29 cellular contexts compared by ENCODE assay signal in genomic region chr2:25829377-25829704, GRCh38. TPM values are rescaled to one million over a fixed set of nuclear protein-coding genes. Genes with fewer than 3 reads are reported as not detected.
DNase-seq lines count a peak whose midpoint lies in the region; ATAC-seq, FAIRE-seq and TF ChIP-seq lines count a peak whose summit lies in the region.
"Had no signal": no experiment of that assay in that cellular context is flagged by ENCODE, and none has a peak within 500 bp of the region (broad histone marks: within the 10 kb centered on the region; RNA-seq: fewer than 3 reads in every experiment).

No MANE protein-coding gene starts in this region.

- H3K9me3 ChIP-seq in pancreas = no peaks in the 10 kb centered on the region
- no peaks in the 10 kb centered on the region for H3K9me3 ChIP-seq in osteoblast (ENCODE audit: low read depth, low read length)
- H3K9me3 ChIP-seq: adrenal gland had no signal

- H3K4me2 ChIP-seq in osteoblast (ENCODE audit: insufficient read depth, low read length) = no peak overlapping the region
- H3K4me2 ChIP-seq: hepatocyte had no signal

- ATAC-seq in activated T-helper 17 cell treated with anti-CD3 and anti-CD28 coated beads, Interleukin-2, amount 50 U/mL, for 72 hours (replicated peaks) = no peak
- ATAC-seq in pancreas (peak; percentile 53 to 58 (median 56)), HG03039 (IDR thresholded peaks at IDR 0.05; ENCODE audit: unreplicated experiment) (no peak)
- ATAC-seq: activated CD4-positive, CD25-positive, alpha-beta regulatory T cell treated with anti-CD3 and anti-CD28 coated beads, Interleukin-2, amount 50 U/mL, for 24 hours; foreskin keratinocyte; lower lobe of right lung; psoas muscle; stimulated activated naive B cell treated with anti-CD40 and anti-IgM and Interleukin-4, amounts not matched to agents 10 μg/mL and 1 μg/mL and 100 μg/mL, for 72 hours had no signal

- H3K36me3 ChIP-seq in pancreas (no peaks in the 10 kb centered on the region), osteoblast (ENCODE audit: insufficient read depth, low read length) (no peaks in the 10 kb centered on the region)
- H3K36me3 ChIP-seq: adrenal gland, breast epithelium, lower lobe of right lung had no signal

- no peak overlapping the region for H3K27ac ChIP-seq in pancreas
- H3K27ac ChIP-seq in osteoblast (ENCODE audit: low read depth, low read length) = no peak overlapping the region
- H3K27ac ChIP-seq: adrenal gland, foreskin keratinocyte, hepatocyte, lower lobe of right lung, psoas muscle, skin epidermis had no signal

- peaks cover 26% of the 10 kb centered on the region for H4K20me1 ChIP-seq in osteoblast (ENCODE audit: insufficient read depth, low read length)

- no peak for FAIRE-seq in pancreas (lab: Jason Lieb, UNC)
- FAIRE-seq: GM12891 had no signal

- intact Hi-C loops in pancreas (cut with DNase I) (no loop called here), posterior cingulate gyrus (cut with DNase I) (no loop called here)

- peaks cover 0 to 14% (median 7%) of the 10 kb centered on the region in 3 donors for H3K4me1 ChIP-seq in pancreas
- H3K4me1 ChIP-seq in osteoblast (ENCODE audit: insufficient read depth, low read length) = no peaks in the 10 kb centered on the region
- H3K4me1 ChIP-seq: breast epithelium, foreskin keratinocyte had no signal

- H3K79me2 ChIP-seq in osteoblast (ENCODE audit: insufficient read depth, low read length) = peaks cover 39% of the 10 kb centered on the region

- no peak for DNase-seq in T-helper 2 cell treated with Interferon-gamma antibody and Interleukin-4, amounts not matched to agents 5 μg/mL and 100 μg/mL, for 36 hours (ENCODE audit: low spot score)
- DNase-seq in T-helper 2 cell (no peak), fibroblast of gingiva (ENCODE audit: low read depth) (peak; percentile 55), pancreas (no peak), posterior cingulate gyrus (no peak), osteoblast (ENCODE audit: insufficient read length, low spot score, missing footprints) (no peak)
- DNase-seq: 8988T; activated CD8-positive, alpha-beta memory T cell treated with anti-CD3 and anti-CD28 coated beads for 24 hours; adrenal gland; foreskin keratinocyte; lower lobe of right lung; NCI-H1092; NCI-H2029; NCI-H345; NCI-H82; OCI-M1; psoas muscle; SHP77; stimulated activated CD4-positive, alpha-beta T cell treated with anti-CD3 and anti-CD28 coated beads, Interleukin-2, amount 100 ng/mL, for 24 hours; stimulated activated naive B cell treated with anti-CD40 and anti-IgM and Interleukin-4, amounts not matched to agents 10 μg/mL and 1 μg/mL and 100 μg/mL, for 72 hours; SW 1271 had no signal

- peaks cover 55% of the 10 kb centered on the region for H3K4me1 Mint-ChIP-seq in T-helper 2 cell treated with Interferon-gamma antibody and Interleukin-4, amounts not matched to agents 5 μg/mL and 100 μg/mL, for 36 hours (ENCODE audit: low read depth)
- peaks cover 40% of the 10 kb centered on the region for H3K4me1 Mint-ChIP-seq in activated T-helper 17 cell treated with anti-CD3 and anti-CD28 coated beads, Interleukin-2, amount 50 U/mL, for 72 hours

- H3K27ac Mint-ChIP-seq in T-helper 2 cell treated with Interferon-gamma antibody and Interleukin-4, amounts not matched to agents 5 μg/mL and 100 μg/mL, for 36 hours = peak overlapping the region; percentile 24
- peak overlapping the region; percentile 49 for H3K27ac Mint-ChIP-seq in activated T-helper 17 cell treated with anti-CD3 and anti-CD28 coated beads, Interleukin-2, amount 50 U/mL, for 72 hours
- H3K27ac Mint-ChIP-seq: dendritic cell treated with granulocyte-macrophage colony-stimulating factor and Interleukin-4, amounts not matched to agents 40 ng/mL and 50 ng/mL, for 4 days; stimulated activated naive B cell treated with anti-CD40 and anti-IgM and Interleukin-4, amounts not matched to agents 10 μg/mL and 1 μg/mL and 100 μg/mL, for 72 hours had no signal

- H3K27me3 ChIP-seq in pancreas = no peaks in the 10 kb centered on the region
- H3K27me3 ChIP-seq in osteoblast (ENCODE audit: insufficient read depth, low read length) = no peaks in the 10 kb centered on the region
- H3K27me3 ChIP-seq: adrenal gland, breast epithelium, foreskin keratinocyte, hepatocyte had no signal

- no peak overlapping the region for H2AFZ ChIP-seq in osteoblast (ENCODE audit: low read length)
- H2AFZ ChIP-seq: hepatocyte had no signal

- H3K4me3 ChIP-seq in pancreas (no peak overlapping the region), osteoblast (ENCODE audit: insufficient read depth, low read length) (no peak overlapping the region)
- H3K4me3 ChIP-seq: adrenal gland, breast epithelium, hepatocyte, lower lobe of right lung, psoas muscle, skin epidermis had no signal

- no peak overlapping the region for H3K4me3 Mint-ChIP-seq in T-helper 2 cell treated with Interferon-gamma antibody and Interleukin-4, amounts not matched to agents 5 μg/mL and 100 μg/mL, for 36 hours
- H3K4me3 Mint-ChIP-seq in activated T-helper 17 cell treated with anti-CD3 and anti-CD28 coated beads, Interleukin-2, amount 50 U/mL, for 72 hours = no peak overlapping the region
- H3K4me3 Mint-ChIP-seq: dendritic cell treated with granulocyte-macrophage colony-stimulating factor and Interleukin-4, amounts not matched to agents 40 ng/mL and 50 ng/mL, for 4 days had no signal

- peaks cover 34% of the 10 kb centered on the region for H3K36me3 Mint-ChIP-seq in T-helper 2 cell treated with Interferon-gamma antibody and Interleukin-4, amounts not matched to agents 5 μg/mL and 100 μg/mL, for 36 hours (ENCODE audit: low read depth)
- H3K36me3 Mint-ChIP-seq in activated T-helper 17 cell treated with anti-CD3 and anti-CD28 coated beads, Interleukin-2, amount 50 U/mL, for 72 hours (ENCODE audit: low read depth) = peaks cover 21% of the 10 kb centered on the region

- peaks cover 12% of the 10 kb centered on the region for H3K9me3 Mint-ChIP-seq in T-helper 2 cell treated with Interferon-gamma antibody and Interleukin-4, amounts not matched to agents 5 μg/mL and 100 μg/mL, for 36 hours
- no peaks in the 10 kb centered on the region for H3K9me3 Mint-ChIP-seq in activated T-helper 17 cell treated with anti-CD3 and anti-CD28 coated beads, Interleukin-2, amount 50 U/mL, for 72 hours

- WGBS in pancreas, 2 donors = 33 to 36% methylated on average over 1 of the region's 1 CpG

- TF ChIP-seq CTCF in pancreas (IDR thresholded peaks at IDR 0.05) (no peak), osteoblast (IDR thresholded peaks at IDR 0.05; ENCODE audit: extremely low read depth, low read depth, low read length) (no peak)

- no peaks in the 10 kb centered on the region for H3K27me3 Mint-ChIP-seq in T-helper 2 cell treated with Interferon-gamma antibody and Interleukin-4, amounts not matched to agents 5 μg/mL and 100 μg/mL, for 36 hours (ENCODE audit: low read depth)
- no peaks in the 10 kb centered on the region for H3K27me3 Mint-ChIP-seq in activated T-helper 17 cell treated with anti-CD3 and anti-CD28 coated beads, Interleukin-2, amount 50 U/mL, for 72 hours
- H3K27me3 Mint-ChIP-seq: dendritic cell treated with granulocyte-macrophage colony-stimulating factor and Interleukin-4, amounts not matched to agents 40 ng/mL and 50 ng/mL, for 4 days; stimulated activated naive B cell treated with anti-CD40 and anti-IgM and Interleukin-4, amounts not matched to agents 10 μg/mL and 1 μg/mL and 100 μg/mL, for 72 hours had no signal

RNA-seq across cellular contexts. Expression of gene ASXL2, which starts 48.9 kb away (rescaled TPM):
- total RNA-seq in activated T-helper 17 cell treated with anti-CD3 and anti-CD28 coated beads, Interleukin-2, amount 50 U/mL, for 72 hours = 10 to 100 TPM; 28.5 to 37.1 TPM
- total RNA-seq in pancreas (10 to 100 TPM in 3 of 6 donors, 1 to 10 TPM in 3; 8.9 to 21.7 (median 12.0) TPM), osteoblast (13.0 and 15.0 TPM in 2 replicates)
- 1 to 10 TPM; 1.6 to 1.7 TPM for polyA plus RNA-seq in pancreas

Comparison
In these comparisons a context has a peak if more than half of its experiments do, and no peak if none do; other contexts are left out.
1. ATAC-seq: peak in pancreas (4 of 4); none in activated T-helper 17 cell treated with anti-CD3 and anti-CD28 coated beads, Interleukin-2, amount 50 U/mL, for 72 hours (single experiment) and HG03039 (single experiment).